ENCODE assay signal across 19 cellular contexts in the genomic region with DNA sequence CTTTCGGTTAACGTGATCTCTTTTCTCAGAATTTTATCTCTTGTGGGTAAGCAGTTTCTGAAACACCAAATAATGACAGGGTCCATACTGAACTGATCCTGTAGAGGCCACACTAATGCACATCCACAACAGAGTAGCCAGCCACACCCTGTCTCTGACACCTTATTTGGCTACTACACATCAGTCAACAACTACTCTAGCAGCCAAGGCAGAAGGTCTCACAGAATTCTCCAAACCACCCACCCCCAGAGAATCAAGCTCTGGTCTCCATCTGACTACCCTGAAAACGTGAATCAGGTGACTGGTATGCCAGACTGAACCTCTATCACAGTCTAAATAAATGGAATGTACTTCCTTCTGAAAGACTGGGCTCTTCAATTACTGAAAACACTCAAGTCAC. TPM values are rescaled to one million over a fixed set of nuclear protein-coding genes. Genes with fewer than 3 reads are reported as not detected.
DNase-seq lines count a peak whose midpoint lies in the region; ATAC-seq, FAIRE-seq and TF ChIP-seq lines count a peak whose summit lies in the region.
"Had no signal": no experiment of that assay in that cellular context is flagged by ENCODE, and none has a peak within 500 bp of the region (broad histone marks: within the 10 kb centered on the region; RNA-seq: fewer than 3 reads in every experiment).

No MANE protein-coding gene starts in this region.

- dilution Hi-C loops in IMR-90 (cut with HindIII; ENCODE audit: low sequenced_read_pairs, unreplicated experiment), result no loop called here

- BruUV-seq in IMR-90 (replicated peaks; lab: Mats Ljungman, UMichigan), result no TSS peak

- H2AK9ac ChIP-seq in IMR-90 (replicated peaks; ENCODE audit: low read depth, low read length, poor library complexity), result no peak overlapping the region

- no peak overlapping the region for H2BK20ac ChIP-seq in IMR-90 (ENCODE audit: low read depth, low read length)

- no peak overlapping the region for H3K56ac ChIP-seq in IMR-90 (ENCODE audit: extremely low read depth, insufficient read depth, low read length)

- H3K27me3 ChIP-seq in IMR-90 (ENCODE audit: control insufficient read depth, insufficient read depth, low read length) (no peaks in the 10 kb centered on the region), bronchial epithelial cell (ENCODE audit: control insufficient read depth, insufficient read depth, low read length) (no peaks in the 10 kb centered on the region), tibial artery (no peaks in the 10 kb centered on the region)
- H3K27me3 ChIP-seq: ascending aorta, BE2C, spleen had no signal

- H4K20me1 ChIP-seq in IMR-90 (ENCODE audit: insufficient read depth, low read length), result peaks cover 42% of the 10 kb centered on the region

- peak overlapping the region; percentile 45; the same call in 1 of the 2 replicates for H3K4me2 ChIP-seq in IMR-90 (ENCODE audit: low read depth, low read length)
- H3K4me2 ChIP-seq: KMS-11 had no signal

- CTCF ChIA-PET in IMR-90 (lab: Yijun Ruan, JAX), result interaction anchor here (0.6 to 1.0 kb wide), 3 partner anchors 111 to 142 kb away, joined by 3 read pairs; no protein-coding TSS in a partner anchor

- no peak overlapping the region for H2AFZ ChIP-seq in IMR-90 (replicated peaks; ENCODE audit: low read length, poor library complexity)

- H3K9me1 ChIP-seq in IMR-90 (ENCODE audit: insufficient read depth, low read length), result peaks cover 15% of the 10 kb centered on the region

- POLR2A ChIA-PET in IMR-90 (lab: Charles Lee; ENCODE audit: unreplicated experiment), result interaction anchor here (0.6 kb wide), 1 partner anchor 100 kb away, joined by 7 read pairs; no protein-coding TSS in a partner anchor

- no peak overlapping the region for H4K91ac ChIP-seq in IMR-90 (ENCODE audit: insufficient read depth, low read depth, low read length)

- H2BK120ac ChIP-seq in IMR-90 (ENCODE audit: low read depth, low read length), result no peak overlapping the region

- no peak overlapping the region for H2BK5ac ChIP-seq in IMR-90 (ENCODE audit: low read depth, low read length, poor library complexity, severe bottlenecking)

- WGBS in IMR-90 (ENCODE audit: extremely low coverage in 2 of 2, insufficient read length in 1 of 2), 2 experiments, result 73% methylated on average over 2 of the region's 3 CpGs; no CpG with 5 or more reads in 1 of the 2 experiments
- 75 to 100% methylated on average over 1 to 2 of the region's 3 CpGs for WGBS in mesodermal cell (ENCODE audit: insufficient coverage in 2 of 2), 2 experiments

- no peak for FAIRE-seq in bronchial epithelial cell (lab: Jason Lieb, UNC)
- FAIRE-seq: GM12878 had no signal

- TF ChIP-seq RAD21 in IMR-90 (IDR thresholded peaks at IDR 0.05; ENCODE audit: low read length), result no peak

- no peak overlapping the region for H3K18ac ChIP-seq in IMR-90 (ENCODE audit: low read depth, low read length)

- H3K27ac ChIP-seq in IMR-90 (ENCODE audit: insufficient read depth, low read length) (no peak overlapping the region), mesodermal cell (ENCODE audit: low read depth, low read length, severe bottlenecking) (peak overlapping the region; percentile 23), tibial artery (no peak overlapping the region)
- H3K27ac ChIP-seq: ascending aorta, KMS-11, RWPE1, spleen had no signal

- H3K4me1 ChIP-seq in IMR-90 (ENCODE audit: control insufficient read depth, insufficient read depth, low read length), result peaks cover 9% of the 10 kb centered on the region
- H3K4me1 ChIP-seq in mesodermal cell (ENCODE audit: control insufficient read depth, insufficient read depth, low read length, poor library complexity, severe bottlenecking), result peaks cover 9% of the 10 kb centered on the region
- peaks cover 0 to 25% (median 12%) of the 10 kb centered on the region in 4 donors for H3K4me1 ChIP-seq in tibial artery

- H3K36me3 ChIP-seq in IMR-90 (ENCODE audit: control insufficient read depth, insufficient read depth, low read length), result peaks cover 7% of the 10 kb centered on the region
- peaks cover 2% of the 10 kb centered on the region for H3K36me3 ChIP-seq in bronchial epithelial cell (ENCODE audit: control insufficient read depth, insufficient read depth, low read length)
- H3K36me3 ChIP-seq in mesodermal cell (ENCODE audit: control insufficient read depth, insufficient read depth, low read length), result peaks cover 44% of the 10 kb centered on the region
- peaks cover 8 to 9% (median 8%) of the 10 kb centered on the region in 3 donors for H3K36me3 ChIP-seq in tibial artery

- DNase-seq in Daoy (ENCODE audit: low read depth) (peak; percentile 17), IMR-90 (peak; percentile 52), bronchial epithelial cell (ENCODE audit: low read depth) (peak; percentile 43), AG08396 (ENCODE audit: low spot score) (no peak), tibial artery (no peak), COLO829 (ENCODE audit: low spot score) (no peak)
- DNase-seq: BE2C; DND-41; effector CD8-positive, alpha-beta T cell; foreskin melanocyte; immature natural killer cell; NCI-H526; spleen had no signal

- H3K9me3 ChIP-seq in IMR-90 (ENCODE audit: control insufficient read depth, insufficient read depth, low read length), result no peaks in the 10 kb centered on the region
- no peaks in the 10 kb centered on the region for H3K9me3 ChIP-seq in mesodermal cell (ENCODE audit: control insufficient read depth, low read length)
- no peaks in the 10 kb centered on the region for H3K9me3 ChIP-seq in tibial artery
- H3K9me3 ChIP-seq: ascending aorta, BE2C, spleen had no signal

- H2AK5ac ChIP-seq in IMR-90 (ENCODE audit: low read depth, low read length), result no peak overlapping the region

- H3K4me3 ChIP-seq in IMR-90 (ENCODE audit: insufficient read depth, low read depth, low read length) (no peak overlapping the region), bronchial epithelial cell (ENCODE audit: low read depth, low read length) (no peak overlapping the region), mesodermal cell (ENCODE audit: extremely low read depth, insufficient read depth, low read length, poor library complexity, severe bottlenecking) (no peak overlapping the region), tibial artery (no peak overlapping the region)
- H3K4me3 ChIP-seq: ascending aorta, GM12878, spleen had no signal

- H3K4ac ChIP-seq in IMR-90 (ENCODE audit: low read depth, low read length), result no peak overlapping the region

- in situ Hi-C loops in IMR-90 (cut with MboI; ENCODE audit: low sequenced_read_pairs), result no loop called here

- TF ChIP-seq CTCF in IMR-90 (conservative IDR thresholded peaks at IDR 0.05; ENCODE audit: low read depth, low read length) (no peak), bronchial epithelial cell (IDR thresholded peaks at IDR 0.05; ENCODE audit: insufficient read depth, low read length, severe bottlenecking) (no peak), tibial artery (IDR thresholded peaks at IDR 0.05) (no peak)

- no peak overlapping the region for H4K5ac ChIP-seq in IMR-90 (ENCODE audit: low read depth, low read length)

- intact Hi-C loops in IMR-90 (cut with micrococcal nuclease), result no loop called here
- intact Hi-C loops in tibial artery (cut with DNase I; ENCODE audit: low total_unique reads), result no loop called here

- no peak for TF ChIP-seq POLR2A in IMR-90 (IDR thresholded peaks at IDR 0.05; ENCODE audit: low read depth, low read length)

- no peak overlapping the region for H2BK15ac ChIP-seq in IMR-90 (ENCODE audit: low read depth, low read length)

- no peak overlapping the region for H4K8ac ChIP-seq in IMR-90 (ENCODE audit: low read depth in 2 of 2, low read length in 2 of 2)

- H3K79me1 ChIP-seq in IMR-90 (ENCODE audit: low read depth in 1 of 2, low read length in 2 of 2), result peaks cover 34 to 60% of the 10 kb centered on the region in 2 experiments

- no peak overlapping the region for H3K9ac ChIP-seq in IMR-90 (ENCODE audit: low read depth, low read length)
- H3K9ac ChIP-seq: KMS-11 had no signal

- H3K14ac ChIP-seq in IMR-90 (replicated peaks; ENCODE audit: low read depth, low read length), result no peak overlapping the region

- ATAC-seq in IMR-90 (ENCODE audit: low read depth) (peak; percentile 74), GM18868 (IDR thresholded peaks at IDR 0.05; ENCODE audit: unreplicated experiment) (no peak)
- ATAC-seq: GM12878 had no signal

- no peak overlapping the region for H3K23ac ChIP-seq in IMR-90 (ENCODE audit: low read depth, low read length)

TF ChIP-seq in IMR-90, 13 proteins besides CTCF, POLR2A, EP300 and RAD21:
- 0 out of 2 replicates have a peak, but pooled peaks have one; percentile 11 for TF ChIP-seq BHLHE40 (IDR thresholded peaks at IDR 0.05; ENCODE audit: low read depth, low read length)
- TF ChIP-seq CHD1 (IDR thresholded peaks at IDR 0.05; ENCODE audit: low read depth, low read length), result no peak
- TF ChIP-seq RCOR1 (IDR thresholded peaks at IDR 0.05; ENCODE audit: insufficient replicate concordance, low read length), result no peak
- no peak for TF ChIP-seq MAZ (IDR thresholded peaks at IDR 0.05; ENCODE audit: borderline replicate concordance, low read depth, low read length)

RNA-seq across cellular contexts. Expression of gene EDC3, which starts 38.0 kb away (rescaled TPM):
- 4.0 and 5.3 TPM in 2 replicates for total RNA-seq in Daoy (2014; rRNA removed; shearing (Covaris generic))
- total RNA-seq in IMR-90 (2012; rRNA removed) (16.7 and 16.8 TPM in 2 replicates), bronchial epithelial cell (6.1 and 8.6 TPM in 2 replicates)
- polyA plus RNA-seq in IMR-90 (2012; rRNA removed), result 36.7 and 38.0 TPM in 2 replicates
- polyA plus RNA-seq in IMR-90 (2012; cell fraction: cytosol; rRNA removed), result 16.6 and 19.1 TPM in 2 replicates
- 58.0 and 58.3 TPM in 2 replicates for polyA plus RNA-seq in IMR-90 (2012; cell fraction: nucleus; rRNA removed; ENCODE audit: low replicate concordance)
- polyA plus RNA-seq in mesodermal cell (2013, experiment 1 of 2), result 34.4 TPM
- 25.6 TPM for polyA plus RNA-seq in mesodermal cell (2013, experiment 2 of 2)

RNA-seq across cellular contexts. Expression of gene CLK3, which starts 42.2 kb away (rescaled TPM):
- total RNA-seq in Daoy (2014; rRNA removed; shearing (Covaris generic)), result 55.2 and 57.4 TPM in 2 replicates
- total RNA-seq in IMR-90 (2012; rRNA removed) (114 and 117 TPM in 2 replicates), bronchial epithelial cell (66.3 and 115 TPM in 2 replicates)
- polyA plus RNA-seq in IMR-90 (2012; rRNA removed), result 77.0 and 84.7 TPM in 2 replicates
- 109 and 121 TPM in 2 replicates for polyA plus RNA-seq in IMR-90 (2012; cell fraction: cytosol; rRNA removed)
- 295 and 379 TPM in 2 replicates for polyA plus RNA-seq in IMR-90 (2012; cell fraction: nucleus; rRNA removed; ENCODE audit: low replicate concordance)
- polyA plus RNA-seq in mesodermal cell (2013, experiment 1 of 2), result 80.6 TPM
- polyA plus RNA-seq in mesodermal cell (2013, experiment 2 of 2), result 65.9 TPM

Comparison
In these comparisons a context has a peak if more than half of its experiments do, and no peak if none do; other contexts are left out.
1. DNase-seq: peak in Daoy (single experiment), IMR-90 (single experiment) and bronchial epithelial cell (single experiment); none in AG08396 (single experiment), tibial artery (0 of 2) and COLO829 (single experiment).